ENCODE assay signal across 8 cellular contexts in genomic region chr19:51712461-51713081, GRCh38. TPM values are rescaled to one million over a fixed set of nuclear protein-coding genes. Genes with fewer than 3 reads are reported as not detected.
DNase-seq lines count a peak whose midpoint lies in the region; ATAC-seq, FAIRE-seq and TF ChIP-seq lines count a peak whose summit lies in the region.

No MANE protein-coding gene starts in this region.

- H2AFZ ChIP-seq in OCI-LY7 (ENCODE audit: low read length), result no peak overlapping the region
- no peak overlapping the region for H2AFZ ChIP-seq in fibroblast of lung (ENCODE audit: low read length)

- H3K9ac ChIP-seq in fibroblast of lung (ENCODE audit: insufficient read depth, low read length), result no peak overlapping the region

- POLR2A ChIA-PET in OCI-LY7 (lab: Charles Lee), result no interaction called here

- H3K27ac ChIP-seq in OCI-LY7 (ENCODE audit: low read depth, low read length, poor library complexity, severe bottlenecking) (no peak overlapping the region), fibroblast of lung (ENCODE audit: insufficient read depth, low read length) (no peak overlapping the region)

- peak; percentile 43 for TF ChIP-seq CTCF in GM13976 (IDR thresholded peaks at IDR 0.05; ENCODE audit: borderline replicate concordance, control extremely low read depth, extremely low read depth, insufficient read depth, missing control alignments)
- peak; percentile 79 for TF ChIP-seq CTCF in OCI-LY7 (conservative IDR thresholded peaks at IDR 0.05; ENCODE audit: low read length)
- peak; percentile 14 to 34 for TF ChIP-seq CTCF in fibroblast of lung (conservative IDR thresholded peaks at IDR 0.05 in 1 of 2, IDR thresholded peaks at IDR 0.05 in 1 of 2; ENCODE audit: low read depth in 1 of 2, low read length in 2 of 2)

- in situ Hi-C loops in ACHN (cut with HindIII; ENCODE audit: low pct_ligation_motif_present, low pct_unique_long_range_greater_than_20kb, low sequenced_read_pairs) (no loop called here), GM13976 (cut with MboI; ENCODE audit: low sequenced_read_pairs, unreplicated experiment) (no loop called here)

- no peak overlapping the region for H3K27ac Mint-ChIP-seq in stimulated activated naive CD8-positive, alpha-beta T cell treated with anti-CD3 and anti-CD28 coated beads, Interleukin-15, amount 100 ng/mL, for 72 hours

- H3K4me1 ChIP-seq in OCI-LY7 (ENCODE audit: insufficient read depth, low read length, poor library complexity, severe bottlenecking), result peaks cover 34% of the 10 kb centered on the region
- H3K4me1 ChIP-seq in fibroblast of lung (ENCODE audit: control insufficient read depth, extremely low read depth, insufficient read depth, low read length), result no peaks in the 10 kb centered on the region

- FAIRE-seq in GM12892 (lab: Jason Lieb, UNC), result no peak

- H3K9me3 Mint-ChIP-seq in stimulated activated naive CD8-positive, alpha-beta T cell treated with anti-CD3 and anti-CD28 coated beads, Interleukin-15, amount 100 ng/mL, for 72 hours, result peaks cover 5 to 13% of the 10 kb centered on the region in 2 donors

- CTCF ChIA-PET in OCI-LY7 (lab: Charles Lee; ENCODE audit: unreplicated experiment), result no interaction called here

- intact Hi-C loops in OCI-LY7 (cut with micrococcal nuclease; ENCODE audit: unreplicated experiment), result loop anchor here (2.0 kb wide), 1 partner anchor 64 kb away; no protein-coding TSS in a partner anchor

- H3K4me2 ChIP-seq in OCI-LY7 (ENCODE audit: low read length), result peak overlapping the region; percentile 10; the same call in 1 of the 2 replicates
- H3K4me2 ChIP-seq in fibroblast of lung (ENCODE audit: extremely low read depth, insufficient read depth, low read length), result no peak overlapping the region

- no peak for ATAC-seq in GM18502 (IDR thresholded peaks at IDR 0.05; ENCODE audit: poor library complexity, unreplicated experiment)
- ATAC-seq in stimulated activated naive CD8-positive, alpha-beta T cell treated with anti-CD3 and anti-CD28 coated beads, Interleukin-15, amount 100 ng/mL, for 72 hours, result no peak
- ATAC-seq in HG02938 (IDR thresholded peaks at IDR 0.05; ENCODE audit: unreplicated experiment), result no peak

- no peaks in the 10 kb centered on the region for H4K20me1 ChIP-seq in OCI-LY7 (ENCODE audit: insufficient read depth, low read length)
- no peaks in the 10 kb centered on the region for H4K20me1 ChIP-seq in fibroblast of lung (ENCODE audit: control insufficient read depth, extremely low read depth, insufficient read depth, low read length)

- no peak overlapping the region for H3K4me3 Mint-ChIP-seq in stimulated activated naive CD8-positive, alpha-beta T cell treated with anti-CD3 and anti-CD28 coated beads, Interleukin-15, amount 100 ng/mL, for 72 hours

- no peaks in the 10 kb centered on the region for H3K9me3 ChIP-seq in OCI-LY7 (ENCODE audit: low read length)
- no peaks in the 10 kb centered on the region for H3K9me3 ChIP-seq in fibroblast of lung (ENCODE audit: control insufficient read depth, insufficient read depth, low read depth, low read length)

- H3K9me2 ChIP-seq in OCI-LY7 (ENCODE audit: insufficient read depth, low read length), result no peaks in the 10 kb centered on the region

- BruUV-seq in OCI-LY7 (replicated peaks; lab: Mats Ljungman, UMichigan), result no TSS peak

- H3K4me3 ChIP-seq in OCI-LY7 (ENCODE audit: low read depth, low read length, poor library complexity, severe bottlenecking), result no peak overlapping the region
- H3K4me3 ChIP-seq in fibroblast of lung (replicated peaks in 1 of 4; ENCODE audit: control extremely low read depth in 1 of 4, insufficient read depth in 1 of 4, low read depth in 3 of 4, low read length in 4 of 4), result no peak overlapping the region

- peak; percentile 36 for DNase-seq in ACHN
- peak; percentile 54 for DNase-seq in GM13976 (ENCODE audit: low spot score)
- peak; percentile 77 for DNase-seq in OCI-LY7 (ENCODE audit: low spot score)
- peak; percentile 27 to 52 for DNase-seq in fibroblast of lung (ENCODE audit: low read depth in 2 of 2)
- DNase-seq in GM12892 (ENCODE audit: insufficient read length), result no peak
- no peak for DNase-seq in stimulated activated naive CD8-positive, alpha-beta T cell treated with anti-CD3 and anti-CD28 coated beads, Interleukin-15, amount 100 ng/mL, for 72 hours

- no peaks in the 10 kb centered on the region for H3K4me1 Mint-ChIP-seq in stimulated activated naive CD8-positive, alpha-beta T cell treated with anti-CD3 and anti-CD28 coated beads, Interleukin-15, amount 100 ng/mL, for 72 hours

- H3K79me2 ChIP-seq in OCI-LY7 (ENCODE audit: insufficient read depth, low read depth, low read length) (no peaks in the 10 kb centered on the region), fibroblast of lung (ENCODE audit: control insufficient read depth, insufficient read depth, low read length) (no peaks in the 10 kb centered on the region)

- H3K27me3 Mint-ChIP-seq in stimulated activated naive CD8-positive, alpha-beta T cell treated with anti-CD3 and anti-CD28 coated beads, Interleukin-15, amount 100 ng/mL, for 72 hours, result peaks cover 13% of the 10 kb centered on the region

- H3K27me3 ChIP-seq in fibroblast of lung (ENCODE audit: control insufficient read depth, insufficient read depth, low read length), result no peaks in the 10 kb centered on the region

- TF ChIP-seq POLR2A in GM12892 (IDR thresholded peaks at IDR 0.05; ENCODE audit: low read depth, low read length), result no peak

- H3K36me3 ChIP-seq in OCI-LY7 (ENCODE audit: insufficient read depth, low read length) (no peaks in the 10 kb centered on the region), fibroblast of lung (ENCODE audit: control insufficient read depth, insufficient read depth, low read length) (no peaks in the 10 kb centered on the region)

RNA-seq across cellular contexts. Expression of gene HAS1, which starts 11.2 kb away (rescaled TPM):
- not detected in 2 replicates for total RNA-seq in OCI-LY7 (2014; rRNA removed; shearing (Covaris generic))
- total RNA-seq in OCI-LY7 (2022), result not detected in 2 replicates
- not detected in 2 replicates for total RNA-seq in fibroblast of lung
- polyA plus RNA-seq in fibroblast of lung, result not detected in 2 replicates
- polyA plus RNA-seq in fibroblast of lung (2012), result not detected in 2 replicates
- not detected in 2 replicates for polyA minus RNA-seq in fibroblast of lung (ENCODE audit: low replicate concordance)
- not detected for polyA plus RNA-seq in GM12892 (2012; ENCODE audit: missing spikeins)

RNA-seq across cellular contexts. Expression of gene SPACA6, which starts 19.4 kb away (rescaled TPM):
- 5.9 and 12.5 TPM in 2 replicates for total RNA-seq in OCI-LY7 (2014; rRNA removed; shearing (Covaris generic))
- total RNA-seq in OCI-LY7 (2022) (2.5 and 5.1 TPM in 2 replicates), fibroblast of lung (5.1 and 8.6 TPM in 2 replicates)
- polyA plus RNA-seq in fibroblast of lung, result 2.8 and 5.5 TPM in 2 replicates
- 7.4 and 10.0 TPM in 2 replicates for polyA plus RNA-seq in fibroblast of lung (2012)
- polyA minus RNA-seq in fibroblast of lung (ENCODE audit: low replicate concordance), result 8.7 and 12.1 TPM in 2 replicates
- polyA plus RNA-seq in GM12892 (2012; ENCODE audit: missing spikeins), result 1.1 TPM

RNA-seq across cellular contexts. Expression of gene FPR1, which starts 39.1 kb away (rescaled TPM):
- total RNA-seq in OCI-LY7 (2014; rRNA removed; shearing (Covaris generic)), result not detected in 2 replicates
- total RNA-seq in OCI-LY7 (2022) (not detected in 2 replicates), fibroblast of lung (not detected in 2 replicates)
- polyA plus RNA-seq in fibroblast of lung, result 0.14 TPM in 1 of 2 replicates, not detected in the other
- polyA plus RNA-seq in fibroblast of lung (2012), result not detected in 2 replicates
- not detected in 2 replicates for polyA minus RNA-seq in fibroblast of lung (ENCODE audit: low replicate concordance)
- not detected for polyA plus RNA-seq in GM12892 (2012; ENCODE audit: missing spikeins)

RNA-seq across cellular contexts. Expression of gene FPR2, which starts 48.4 kb away (rescaled TPM):
- not detected in 2 replicates for total RNA-seq in OCI-LY7 (2014; rRNA removed; shearing (Covaris generic))
- total RNA-seq in OCI-LY7 (2022) (not detected in 2 replicates), fibroblast of lung (not detected in 2 replicates)
- 0.12 TPM in 1 of 2 replicates, not detected in the other for polyA plus RNA-seq in fibroblast of lung
- not detected in 2 replicates for polyA plus RNA-seq in fibroblast of lung (2012)
- polyA minus RNA-seq in fibroblast of lung (ENCODE audit: low replicate concordance), result not detected in 2 replicates
- polyA plus RNA-seq in GM12892 (2012; ENCODE audit: missing spikeins), result not detected

Comparison
In these comparisons a context has a peak if more than half of its experiments do, and no peak if none do; other contexts are left out.
1. DNase-seq: peak in ACHN (single experiment), GM13976 (single experiment), OCI-LY7 (single experiment) and fibroblast of lung (2 of 2); none in GM12892 (single experiment) and stimulated activated naive CD8-positive, alpha-beta T cell treated with anti-CD3 and anti-CD28 coated beads, Interleukin-15, amount 100 ng/mL, for 72 hours (0 of 2).
2. CTCF ChIP-seq: peak in every context shown above with its lines; median percentile 79 in OCI-LY7; 43 in GM13976; 24 in fibroblast of lung.